ENCODE assay signal across 8 cellular contexts in the genomic region with DNA sequence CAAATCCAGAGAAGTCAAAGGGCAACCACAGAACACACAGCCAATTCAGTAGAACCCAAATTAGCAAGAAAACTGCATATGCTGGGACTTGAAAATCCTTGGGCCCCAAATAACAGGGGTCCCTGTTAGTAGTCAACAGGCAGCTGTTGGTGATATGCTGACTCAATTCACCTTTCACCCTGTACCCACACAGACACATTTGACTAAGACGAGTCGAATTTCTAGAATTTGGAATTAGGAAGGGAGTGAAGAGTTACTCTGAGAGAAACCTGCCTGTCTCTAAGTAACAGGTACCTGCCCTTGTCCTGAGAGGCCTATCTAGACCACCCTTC. TPM values are rescaled to one million over a fixed set of nuclear protein-coding genes. Genes with fewer than 3 reads are reported as not detected.
DNase-seq lines count a peak whose midpoint lies in the region; ATAC-seq and TF ChIP-seq lines count a peak whose summit lies in the region.

No MANE protein-coding gene starts in this region.

- peaks cover 29% of the 10 kb centered on the region for H3K4me1 ChIP-seq in testis

- no peak for TF ChIP-seq POLR2A in testis (IDR thresholded peaks at IDR 0.05)

- peak overlapping the region in 1 of 2 donors; percentile 98 for H3K4me3 ChIP-seq in testis

- H3K27me3 ChIP-seq in testis, result no peaks in the 10 kb centered on the region

- ATAC-seq in activated T-cell treated with anti-CD3 and anti-CD28 coated beads, Interleukin-2, amount 50 U/mL, for 4 hours, result no peak
- ATAC-seq in activated T-helper 17 cell treated with anti-CD3 and anti-CD28 coated beads, Interleukin-2, amount 50 U/mL, for 72 hours (replicated peaks), result peak; percentile 30
- ATAC-seq in GM18873 (IDR thresholded peaks at IDR 0.05; ENCODE audit: low FRiP score, unreplicated experiment), result no peak
- no peak for ATAC-seq in HG03139 (IDR thresholded peaks at IDR 0.05; ENCODE audit: unreplicated experiment)

- H3K27ac Mint-ChIP-seq in activated T-helper 17 cell treated with anti-CD3 and anti-CD28 coated beads, Interleukin-2, amount 50 U/mL, for 72 hours, result peak overlapping the region; percentile 95
- peak overlapping the region; percentile 86 to 99 (median 96) for H3K27ac Mint-ChIP-seq in immature natural killer cell

- peaks cover 42% of the 10 kb centered on the region for H3K36me3 Mint-ChIP-seq in activated T-cell treated with anti-CD3 and anti-CD28 coated beads, Interleukin-2, amount 50 U/mL, for 4 hours (ENCODE audit: insufficient read depth)
- peaks cover 96% of the 10 kb centered on the region for H3K36me3 Mint-ChIP-seq in activated T-helper 17 cell treated with anti-CD3 and anti-CD28 coated beads, Interleukin-2, amount 50 U/mL, for 72 hours (ENCODE audit: low read depth)
- peaks cover 0 to 6% (median 4%) of the 10 kb centered on the region in 3 donors for H3K36me3 Mint-ChIP-seq in immature natural killer cell

- H3K4me1 Mint-ChIP-seq in activated T-cell treated with anti-CD3 and anti-CD28 coated beads, Interleukin-2, amount 50 U/mL, for 4 hours (ENCODE audit: low read depth), result peaks cover 42% of the 10 kb centered on the region
- peaks cover 51% of the 10 kb centered on the region for H3K4me1 Mint-ChIP-seq in activated T-helper 17 cell treated with anti-CD3 and anti-CD28 coated beads, Interleukin-2, amount 50 U/mL, for 72 hours
- H3K4me1 Mint-ChIP-seq in immature natural killer cell, result peaks cover 44 to 55% of the 10 kb centered on the region in 2 donors

- DNase-seq in activated T-cell treated with anti-CD3 and anti-CD28 coated beads, Interleukin-2, amount 50 U/mL, for 4 hours, result no peak
- DNase-seq in activated T-cell treated with anti-CD3 and anti-CD28 coated beads, Interleukin-2, amount 50 U/mL, for 1 hour, result no peak
- DNase-seq in immature natural killer cell, result no peak
- DNase-seq in testis, result no peak
- no peak for DNase-seq in Ammon's horn (ENCODE audit: low spot score)

- H3K27ac ChIP-seq in testis, result peak overlapping the region; percentile 63 to 99

- 66 to 96% methylated on average over 2 of the region's 2 CpGs for WGBS in testis, 2 donors

- no peaks in the 10 kb centered on the region for H3K9me3 Mint-ChIP-seq in activated T-cell treated with anti-CD3 and anti-CD28 coated beads, Interleukin-2, amount 50 U/mL, for 4 hours
- H3K9me3 Mint-ChIP-seq in activated T-helper 17 cell treated with anti-CD3 and anti-CD28 coated beads, Interleukin-2, amount 50 U/mL, for 72 hours, result no peaks in the 10 kb centered on the region
- no peaks in the 10 kb centered on the region for H3K9me3 Mint-ChIP-seq in immature natural killer cell

- no peaks in the 10 kb centered on the region for H3K9me3 ChIP-seq in testis

- TF ChIP-seq CTCF in testis (IDR thresholded peaks at IDR 0.05), result no peak

- no peaks in the 10 kb centered on the region for H3K36me3 ChIP-seq in testis (ENCODE audit: low read depth, missing control alignments)

- intact Hi-C loops in testis (cut with DNase I; ENCODE audit: low total_unique reads), result no loop called here

- H3K27me3 Mint-ChIP-seq in activated T-cell treated with anti-CD3 and anti-CD28 coated beads, Interleukin-2, amount 50 U/mL, for 4 hours (ENCODE audit: low read depth), result no peaks in the 10 kb centered on the region
- no peaks in the 10 kb centered on the region for H3K27me3 Mint-ChIP-seq in activated T-helper 17 cell treated with anti-CD3 and anti-CD28 coated beads, Interleukin-2, amount 50 U/mL, for 72 hours
- H3K27me3 Mint-ChIP-seq in immature natural killer cell (ENCODE audit: low read depth in 3 of 3), result peaks cover 7 to 13% (median 10%) of the 10 kb centered on the region in 3 donors

- peak overlapping the region; percentile 94 for H3K4me3 Mint-ChIP-seq in activated T-cell treated with anti-CD3 and anti-CD28 coated beads, Interleukin-2, amount 50 U/mL, for 4 hours
- H3K4me3 Mint-ChIP-seq in activated T-helper 17 cell treated with anti-CD3 and anti-CD28 coated beads, Interleukin-2, amount 50 U/mL, for 72 hours, result peak overlapping the region; percentile 89
- H3K4me3 Mint-ChIP-seq in immature natural killer cell, result peak overlapping the region; percentile 78 to 93 (median 84)

RNA-seq across cellular contexts. Expression of a gene that starts 0.8 kb away (rescaled TPM):
- total RNA-seq in activated T-cell treated with anti-CD3 and anti-CD28 coated beads, Interleukin-2, amount 50 U/mL, for 4 hours, result 100 to 1,000 TPM; 455 to 543 (median 484) TPM
- 100 to 1,000 TPM; 235 to 322 TPM for total RNA-seq in activated T-helper 17 cell treated with anti-CD3 and anti-CD28 coated beads, Interleukin-2, amount 50 U/mL, for 72 hours
- 100 to 1,000 TPM; 173 to 252 (median 248) TPM for polyA plus RNA-seq in immature natural killer cell
- total RNA-seq in testis, result 100 to 1,000 TPM; 171 to 186 TPM
- polyA plus RNA-seq in testis (ENCODE audit: insufficient read depth, low read depth, low replicate concordance), result 229 TPM

RNA-seq across cellular contexts. Expression of a gene that starts 6.5 kb away (rescaled TPM):
- total RNA-seq in activated T-cell treated with anti-CD3 and anti-CD28 coated beads, Interleukin-2, amount 50 U/mL, for 4 hours, result 10 to 100 TPM; 40.0 to 62.6 (median 54.4) TPM
- total RNA-seq in activated T-helper 17 cell treated with anti-CD3 and anti-CD28 coated beads, Interleukin-2, amount 50 U/mL, for 72 hours, result 100 to 1,000 TPM in 1 of 2 donors, 10 to 100 TPM in 1; 94.2 to 124 TPM
- polyA plus RNA-seq in immature natural killer cell (10 to 100 TPM in 2 of 3 donors, 1 to 10 TPM in 1; 9.5 to 15.0 (median 10.6) TPM), testis (ENCODE audit: insufficient read depth, low read depth, low replicate concordance) (25.5 TPM)
- 10 to 100 TPM; 32.3 to 57.2 TPM for total RNA-seq in testis

RNA-seq across cellular contexts. Expression of a gene that starts 23.1 kb away (rescaled TPM):
- total RNA-seq in activated T-cell treated with anti-CD3 and anti-CD28 coated beads, Interleukin-2, amount 50 U/mL, for 4 hours, result 10 to 100 TPM; 29.0 to 29.7 (median 29.1) TPM
- total RNA-seq in activated T-helper 17 cell treated with anti-CD3 and anti-CD28 coated beads, Interleukin-2, amount 50 U/mL, for 72 hours, result 10 to 100 TPM; 15.0 to 16.6 TPM
- 10 to 100 TPM; 23.6 to 38.9 (median 27.8) TPM for polyA plus RNA-seq in immature natural killer cell
- total RNA-seq in testis, result 10 to 100 TPM; 27.6 to 33.1 TPM
- polyA plus RNA-seq in testis (ENCODE audit: insufficient read depth, low read depth, low replicate concordance), result 41.4 TPM

RNA-seq across cellular contexts. Expression of a gene that starts 29.7 kb away (rescaled TPM):
- 100 to 1,000 TPM; 270 to 325 (median 289) TPM for total RNA-seq in activated T-cell treated with anti-CD3 and anti-CD28 coated beads, Interleukin-2, amount 50 U/mL, for 4 hours
- 100 to 1,000 TPM; 117 to 226 TPM for total RNA-seq in activated T-helper 17 cell treated with anti-CD3 and anti-CD28 coated beads, Interleukin-2, amount 50 U/mL, for 72 hours
- 100 to 1,000 TPM in 2 of 3 donors, 10 to 100 TPM in 1; 79.7 to 155 (median 116) TPM for polyA plus RNA-seq in immature natural killer cell
- total RNA-seq in testis, result 100 to 1,000 TPM in 1 of 2 donors, 10 to 100 TPM in 1; 87.1 to 115 TPM
- 102 TPM for polyA plus RNA-seq in testis (ENCODE audit: insufficient read depth, low read depth, low replicate concordance)

RNA-seq across cellular contexts. Expression of a gene that starts 42.4 kb away (rescaled TPM):
- 1 to 10 TPM; 1.8 to 2.8 (median 1.8) TPM for total RNA-seq in activated T-cell treated with anti-CD3 and anti-CD28 coated beads, Interleukin-2, amount 50 U/mL, for 4 hours
- 10 to 100 TPM; 10.6 to 18.8 TPM for total RNA-seq in activated T-helper 17 cell treated with anti-CD3 and anti-CD28 coated beads, Interleukin-2, amount 50 U/mL, for 72 hours
- 10 to 100 TPM in 1 of 3 donors, 1 to 10 TPM in 2; 3.3 to 15.6 (median 5.3) TPM for polyA plus RNA-seq in immature natural killer cell
- 10 to 100 TPM; 15.9 to 19.6 TPM for total RNA-seq in testis
- 16.0 TPM for polyA plus RNA-seq in testis (ENCODE audit: insufficient read depth, low read depth, low replicate concordance)
